In genomic region chr4:8440491-8441311, GRCh38 we compare ENCODE assay signal across 8 cellular contexts. TPM values are rescaled to one million over a fixed set of nuclear protein-coding genes. Genes with fewer than 3 reads are reported as not detected.
DNase-seq lines count a peak whose midpoint lies in the region; ATAC-seq, FAIRE-seq and TF ChIP-seq lines count a peak whose summit lies in the region.

Gene ACOX3, minus strand, starts transcription at chr4:8440723. Its CDS starts 24,202 bp downstream, at chr4:8416521.
Gene TRMT44, plus strand, starts transcription at chr4:8440777. Its CDS starts 46 bp downstream, at chr4:8440823.

- peaks cover 0 to 5% of the 10 kb centered on the region in 2 donors for H3K36me3 ChIP-seq in ascending aorta
- H3K36me3 ChIP-seq in right atrium auricular region: no peaks in the 10 kb centered on the region

- peak within 1 kb of the TSS; percentile 95 to 97 for H3K27ac ChIP-seq in ascending aorta
- peak within 1 kb of the TSS; percentile 86 to 93 for H3K27ac ChIP-seq in right atrium auricular region

- TF ChIP-seq CTCF in ascending aorta (IDR thresholded peaks at IDR 0.05) (no peak), right atrium auricular region (IDR thresholded peaks at IDR 0.05) (no peak)

- H3K27me3 ChIP-seq in ascending aorta (no peaks in the 10 kb centered on the region), right atrium auricular region (no peaks in the 10 kb centered on the region)

- FAIRE-seq in urothelium cell line (lab: Jason Lieb, UNC): peak; percentile 55

- intact Hi-C loops in ascending aorta (cut with DNase I): loop anchor here (1.0 to 2.0 kb wide), 2 partner anchors 12 to 38 kb away; no protein-coding TSS in a partner anchor

- H3K4me3 ChIP-seq in ascending aorta (peak within 1 kb of the TSS; percentile 89 to 93), right atrium auricular region (peak within 1 kb of the TSS; percentile 96 to 97)

- H3K9me3 ChIP-seq in ascending aorta: no peaks in the 10 kb centered on the region
- no peaks in the 10 kb centered on the region for H3K9me3 ChIP-seq in right atrium auricular region

- H3K4me1 ChIP-seq in ascending aorta: peaks cover 7 to 31% of the 10 kb centered on the region in 2 donors
- peaks cover 0 to 68% of the 10 kb centered on the region in 2 donors for H3K4me1 ChIP-seq in right atrium auricular region

- peak; percentile 77 to 88 for DNase-seq in NCI-H1930 (lab: John Stamatoyannopoulos, UW)
- DNase-seq in T-helper 22 cell (ENCODE audit: low read depth): peak; percentile 87
- DNase-seq in ascending aorta (ENCODE audit: low spot score in 2 of 2): peak; percentile 79 to 97
- DNase-seq in right atrium auricular region (ENCODE audit: low spot score): peak; percentile 96
- DNase-seq in pulmonary artery endothelial cell (ENCODE audit: low read depth, low spot score): peak; percentile 75
- DNase-seq in urothelium cell line (ENCODE audit: low spot score): peak; percentile 88

- ATAC-seq in GM18499 (IDR thresholded peaks at IDR 0.05; ENCODE audit: insufficient read depth, unreplicated experiment) (peak; percentile 68), HG02885 (IDR thresholded peaks at IDR 0.05; ENCODE audit: poor library complexity, unreplicated experiment) (peak; percentile 89)

RNA-seq across cellular contexts. Expression of gene ACOX3, which starts in this region (rescaled TPM):
- total RNA-seq in ascending aorta (74.5 TPM), right atrium auricular region (10 to 100 TPM; 66.9 to 68.8 TPM), pulmonary artery endothelial cell (26.3 and 29.9 TPM in 2 replicates)

RNA-seq across cellular contexts. Expression of gene TRMT44, which starts in this region (rescaled TPM):
- total RNA-seq in ascending aorta (39.8 TPM), right atrium auricular region (10 to 100 TPM; 10.5 to 11.4 TPM), pulmonary artery endothelial cell (12.7 and 17.0 TPM in 2 replicates)

Comparison
In these comparisons a context has a peak if more than half of its experiments do, and no peak if none do; other contexts are left out.
1. Peak in every context shown above with its lines: DNase-seq, ATAC-seq, H3K4me3 ChIP-seq and H3K27ac ChIP-seq.